Comparison of ENCODE assay signal across 1 cellular context in genomic region chr12:106303202-106303820, GRCh38.
A peak's percentile ranks its signal among the peaks of the same experiment; 100 is the strongest.
TF ChIP-seq lines count a peak whose summit lies in the region.

No MANE protein-coding gene starts in this region.

TF ChIP-seq in HepG2, 621 proteins besides CTCF, POLR2A, EP300 and RAD21 (continued from another document and continues in another):
- TF ChIP-seq ZNF350 (CRISPR knock-in tag; IDR thresholded peaks at IDR 0.05; ENCODE audit: borderline replicate concordance, low read depth) = peak; percentile 8; the same call in 1 of the 2 replicates
- no peak for TF ChIP-seq ZBTB42 (CRISPR knock-in tag; IDR thresholded peaks at IDR 0.05)
- TF ChIP-seq ZNF747 (CRISPR knock-in tag; IDR thresholded peaks at IDR 0.05; ENCODE audit: borderline replicate concordance) = no peak; the same call in 1 of the 2 replicates
- 0 out of 2 replicates have a peak, but pooled peaks have one; percentile 37 for TF ChIP-seq MEF2D (CRISPR knock-in tag; IDR thresholded peaks at IDR 0.05)
- no peak for TF ChIP-seq ZBTB8A (CRISPR knock-in tag; IDR thresholded peaks at IDR 0.05; ENCODE audit: borderline replicate concordance, low read depth)
- 0 out of 2 replicates have a peak, but pooled peaks have one; percentile 44 for TF ChIP-seq TBX2 (CRISPR knock-in tag; IDR thresholded peaks at IDR 0.05; ENCODE audit: borderline replicate concordance)
- TF ChIP-seq ZBTB14 (CRISPR knock-in tag; IDR thresholded peaks at IDR 0.05) = no peak
- 0 out of 2 replicates have a peak, but pooled peaks have one; percentile 30 for TF ChIP-seq FOXO1 (CRISPR knock-in tag; IDR thresholded peaks at IDR 0.05)
- no peak for TF ChIP-seq MATR3 (CRISPR knock-in tag; IDR thresholded peaks at IDR 0.05)
- TF ChIP-seq KDM2A (CRISPR knock-in tag; IDR thresholded peaks at IDR 0.05; ENCODE audit: borderline replicate concordance, low read depth) = peak; percentile 65
- no peak for TF ChIP-seq TEAD2 (CRISPR knock-in tag; IDR thresholded peaks at IDR 0.05)
- TF ChIP-seq MAFF (IDR thresholded peaks at IDR 0.05; ENCODE audit: low read depth, low read length) = no peak
- 0 out of 2 replicates have a peak, but pooled peaks have one; percentile 21 for TF ChIP-seq CBFB (CRISPR knock-in tag; IDR thresholded peaks at IDR 0.05)
- TF ChIP-seq ZNF468 (CRISPR knock-in tag; IDR thresholded peaks at IDR 0.05) = no peak
- no peak for TF ChIP-seq ZNF18 (CRISPR knock-in tag; IDR thresholded peaks at IDR 0.05; ENCODE audit: insufficient replicate concordance)
- peak; percentile 64 for TF ChIP-seq UBTF (CRISPR knock-in tag; IDR thresholded peaks at IDR 0.05)
- TF ChIP-seq THAP7 (CRISPR knock-in tag; IDR thresholded peaks at IDR 0.05) = no peak
- TF ChIP-seq TFDP2 (CRISPR knock-in tag; IDR thresholded peaks at IDR 0.05) = 0 out of 2 replicates have a peak, but pooled peaks have one; percentile 16
- TF ChIP-seq FOXJ3 (CRISPR knock-in tag; IDR thresholded peaks at IDR 0.05; ENCODE audit: borderline replicate concordance) = peak; percentile 33; the same call in 1 of the 2 replicates
- peak; percentile 21; the same call in 1 of the 2 replicates for TF ChIP-seq ZMYM3 (CRISPR knock-in tag; IDR thresholded peaks at IDR 0.05)
- peak; percentile 14 for TF ChIP-seq AGO1 (IDR thresholded peaks at IDR 0.05; ENCODE audit: low read depth, low read length, poor library complexity, severe bottlenecking)
- TF ChIP-seq SRSF1 (optimal IDR thresholded peaks at IDR 0.05; ENCODE audit: low read depth, low read length) = peak; percentile 40
- TF ChIP-seq TERF1 (CRISPR knock-in tag; IDR thresholded peaks at IDR 0.05) = no peak
- peak; percentile 47; the same call in 1 of the 2 replicates for TF ChIP-seq FOSL2 (CRISPR knock-in tag; IDR thresholded peaks at IDR 0.05)
- TF ChIP-seq RFX3 (CRISPR knock-in tag; IDR thresholded peaks at IDR 0.05) = peak; percentile 71
- no peak for TF ChIP-seq HNRNPH1 (optimal IDR thresholded peaks at IDR 0.05; ENCODE audit: low read depth, low read length)
- no peak for TF ChIP-seq NR2F1 (CRISPR knock-in tag; IDR thresholded peaks at IDR 0.05)
- no peak for TF ChIP-seq GRHL1 (CRISPR knock-in tag; conservative IDR thresholded peaks at IDR 0.05)
- TF ChIP-seq KDM3A (CRISPR knock-in tag; IDR thresholded peaks at IDR 0.05; ENCODE audit: low read depth) = 0 out of 2 replicates have a peak, but pooled peaks have one; percentile 35
- 0 out of 2 replicates have a peak, but pooled peaks have one; percentile 30 for TF ChIP-seq MXD4 (CRISPR knock-in tag; IDR thresholded peaks at IDR 0.05)
- no peak for TF ChIP-seq E2F5 (CRISPR knock-in tag; conservative IDR thresholded peaks at IDR 0.05)
- peak; percentile 71; the same call in 1 of the 2 replicates for TF ChIP-seq ARID4A (CRISPR knock-in tag; IDR thresholded peaks at IDR 0.05; ENCODE audit: borderline replicate concordance)
- no peak for TF ChIP-seq EZH2 (conservative IDR thresholded peaks at IDR 0.05; ENCODE audit: low read depth, low read length)
- TF ChIP-seq KAT7 (CRISPR knock-in tag; IDR thresholded peaks at IDR 0.05; ENCODE audit: borderline replicate concordance) = no peak
- no peak for TF ChIP-seq IRF9 (CRISPR knock-in tag; IDR thresholded peaks at IDR 0.05; ENCODE audit: borderline replicate concordance)
- peak; percentile 25; the same call in 1 of the 2 replicates for TF ChIP-seq ZNF710 (CRISPR knock-in tag; IDR thresholded peaks at IDR 0.05; ENCODE audit: borderline replicate concordance)
- TF ChIP-seq NBN (conservative IDR thresholded peaks at IDR 0.05) = no peak
- TF ChIP-seq MBNL3 (CRISPR knock-in tag; conservative IDR thresholded peaks at IDR 0.05) = no peak
- no peak for TF ChIP-seq KDM1A (CRISPR knock-in tag; IDR thresholded peaks at IDR 0.05)
